Comparison of ENCODE assay signal across 8 cellular contexts in genomic region chr11:61161190-61162091, GRCh38. TPM values are rescaled to one million over a fixed set of nuclear protein-coding genes. Genes with fewer than 3 reads are reported as not detected.
DNase-seq lines count a peak whose midpoint lies in the region; ATAC-seq and TF ChIP-seq lines count a peak whose summit lies in the region.

Gene VPS37C (minus strand): TSS chr11:61161426. CDS start chr11:61138829, 22,597 bp downstream.

- in situ Hi-C loops in KBM-7 (cut with MboI; ENCODE audit: low pct_unique_long_range_greater_than_20kb, low sequenced_read_pairs), result no loop called here

- no peaks in the 10 kb centered on the region for H3K27me3 ChIP-seq in esophagus (ENCODE audit: control insufficient read depth in 1 of 2, insufficient read depth in 2 of 2, low read length in 2 of 2)
- no peaks in the 10 kb centered on the region for H3K27me3 ChIP-seq in muscle layer of colon (ENCODE audit: control insufficient read depth in 1 of 2, insufficient read depth in 2 of 2, low read length in 2 of 2)

- peak; percentile 71 for ATAC-seq in GM21723 (IDR thresholded peaks at IDR 0.05; ENCODE audit: unreplicated experiment)

- H3K36me3 ChIP-seq in esophagus (ENCODE audit: control insufficient read depth in 2 of 2, insufficient read depth in 2 of 2, low read length in 1 of 2) (no peaks in the 10 kb centered on the region), muscle layer of colon (ENCODE audit: insufficient read depth, low read length) (no peaks in the 10 kb centered on the region)

- no peaks in the 10 kb centered on the region for H3K9me3 ChIP-seq in esophagus (ENCODE audit: control insufficient read depth in 2 of 2, insufficient read depth in 1 of 2, low read depth in 1 of 2, low read length in 1 of 2)
- H3K9me3 ChIP-seq in muscle layer of colon (ENCODE audit: low read length), result no peaks in the 10 kb centered on the region

- 1% methylated on average over 34 to 82 of the region's 85 CpGs for WGBS in esophagus, 2 donors

- peak; percentile 65 for DNase-seq in DMS53 treated with DMSO at 0.1 percent for 48 hours (lab: John Stamatoyannopoulos, UW; ENCODE audit: unreplicated experiment)
- DNase-seq in KBM-7, result peak; percentile 91
- peak; percentile 94 to 96 for DNase-seq in activated T-cell treated with anti-CD3 and anti-CD28 coated beads, Interleukin-2, amount 50 U/mL, for 48 hours
- peak; percentile 83 to 84 for DNase-seq in stimulated activated CD8-positive, alpha-beta memory T cell treated with anti-CD3 and anti-CD28 coated beads, Interleukin-7, amount 100 ng/mL, for 1 hour (ENCODE audit: low read depth in 2 of 2)

- peak within 1 kb of the TSS; percentile 66 to 88 for H3K4me3 ChIP-seq in esophagus (ENCODE audit: low read depth in 1 of 2, low read length in 2 of 2)
- H3K4me3 ChIP-seq in muscle layer of colon (ENCODE audit: low read depth in 1 of 2, low read length in 2 of 2), result peak within 1 kb of the TSS; percentile 63 to 76

- H3K4me1 ChIP-seq in esophagus (ENCODE audit: control insufficient read depth in 2 of 2, insufficient read depth in 2 of 2, low read length in 1 of 2), result peaks cover 0 to 9% of the 10 kb centered on the region in 2 donors
- peaks cover 29% of the 10 kb centered on the region for H3K4me1 ChIP-seq in muscle layer of colon (ENCODE audit: insufficient read depth, low read length)

- H3K27ac ChIP-seq in esophagus (ENCODE audit: low read depth in 2 of 2, low read length in 1 of 2) (peak within 1 kb of the TSS; percentile 96 to 99), muscle layer of colon (ENCODE audit: low read depth, low read length) (peak within 1 kb of the TSS; percentile 88)

- H3K9ac ChIP-seq in muscle layer of colon (ENCODE audit: low read length), result peak within 1 kb of the TSS; percentile 25

TF ChIP-seq in PFSK-1, 5 proteins besides CTCF, POLR2A, EP300 and RAD21:
- TF ChIP-seq SIN3A (IDR thresholded peaks at IDR 0.05; ENCODE audit: borderline replicate concordance, insufficient read depth, low read length) (no peak), REST (IDR thresholded peaks at IDR 0.05; ENCODE audit: insufficient read depth in 1 of 2, low read depth in 2 of 2, low read length in 2 of 2) (0 out of 4 replicates have a peak, but pooled peaks of 1 of the 2 experiments have one; percentile 7), FOXP2 (optimal IDR thresholded peaks at IDR 0.05; ENCODE audit: borderline replicate concordance, extremely low read depth, extremely low read length, insufficient read depth) (peak; percentile 57), POLR2AphosphoS5 (IDR thresholded peaks at IDR 0.05; ENCODE audit: low read depth, low read length) (peak; percentile 94), TAF1 (IDR thresholded peaks at IDR 0.05; ENCODE audit: borderline replicate concordance, insufficient read depth, low read length) (peak; percentile 76; the same call in 1 of the 2 replicates)

RNA-seq across cellular contexts. Expression of gene VPS37C, which starts in this region (rescaled TPM):
- polyA plus RNA-seq in PFSK-1 (2012; ENCODE audit: insufficient read length, low read depth), result 21.6 TPM
- polyA plus RNA-seq in esophagus, result 10 to 100 TPM; 14.7 to 18.6 TPM

Comparison
In these comparisons a context has a peak if more than half of its experiments do, and no peak if none do; other contexts are left out.
1. Peak in every context shown above with its lines: DNase-seq, ATAC-seq, H3K4me3 ChIP-seq and H3K27ac ChIP-seq.